ENCODE assay signal across 11 cellular contexts in the genomic region with DNA sequence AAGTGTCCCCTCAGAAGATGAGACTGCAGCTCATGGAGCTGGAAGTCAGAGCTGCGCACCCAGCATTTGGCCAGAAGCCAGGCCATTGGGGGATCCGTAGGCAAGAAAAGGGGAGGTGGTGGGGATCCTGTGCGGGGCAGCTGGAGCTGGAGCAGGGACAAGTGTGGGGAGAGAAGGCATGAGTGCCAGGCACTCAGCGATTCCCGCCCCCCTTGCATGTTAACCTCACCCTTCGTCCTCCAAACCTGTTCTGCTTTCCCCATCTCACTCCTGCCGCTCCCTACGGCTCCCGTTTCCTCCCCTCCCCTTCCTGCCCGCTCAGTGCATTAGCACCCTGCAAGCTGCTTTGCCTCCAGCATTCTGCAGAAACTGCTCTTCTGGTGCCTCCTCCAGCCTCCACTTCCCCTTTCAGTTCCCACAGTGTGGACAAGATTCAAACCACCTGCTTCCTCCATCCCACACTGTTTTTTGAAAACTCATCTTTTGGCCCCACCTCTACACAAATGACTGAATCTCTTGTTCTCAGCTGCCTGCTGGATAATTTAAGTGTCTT. TPM values are rescaled to one million over a fixed set of nuclear protein-coding genes. Genes with fewer than 3 reads are reported as not detected.
DNase-seq lines count a peak whose midpoint lies in the region; ATAC-seq and TF ChIP-seq lines count a peak whose summit lies in the region.
"Had no signal": no experiment of that assay in that cellular context is flagged by ENCODE, and none has a peak within 500 bp of the region (broad histone marks: within the 10 kb centered on the region; RNA-seq: fewer than 3 reads in every experiment).

No MANE protein-coding gene starts in this region.

- peaks cover 24% of the 10 kb centered on the region for H3K4me1 Mint-ChIP-seq in activated T-cell treated with anti-CD3 and anti-CD28 coated beads, Interleukin-2, amount 50 U/mL, for 72 hours (ENCODE audit: low read depth)
- H3K4me1 Mint-ChIP-seq in activated T-cell treated with anti-CD3 and anti-CD28 coated beads, Interleukin-2, amount 50 U/mL, for 24 hours (ENCODE audit: low read depth) = peaks cover 18% of the 10 kb centered on the region
- H3K4me1 Mint-ChIP-seq in stimulated activated memory B cell treated with anti-CD40 and anti-IgM and Interleukin-4, amounts not matched to agents 10 μg/mL and 1 μg/mL and 100 μg/mL, for 72 hours = peaks cover 56% of the 10 kb centered on the region
- peaks cover 0 to 22% of the 10 kb centered on the region in 2 donors for H3K4me1 Mint-ChIP-seq in natural killer cell

- no peak for DNase-seq in activated T-cell treated with anti-CD3 and anti-CD28 coated beads, Interleukin-2, amount 50 U/mL, for 72 hours
- no peak for DNase-seq in activated T-cell treated with anti-CD3 and anti-CD28 coated beads, Interleukin-2, amount 50 U/mL, for 24 hours
- peak; percentile 12 for DNase-seq in SKM-1 (lab: John Stamatoyannopoulos, UW; ENCODE audit: unreplicated experiment)
- no peak for DNase-seq in GM03348 (ENCODE audit: low spot score)
- no peak for DNase-seq in natural killer cell
- DNase-seq in activated gamma-delta T cell (lab: John Stamatoyannopoulos, UW) = no peak
- DNase-seq: cortex of kidney, kidney, thyroid gland had no signal

- intact Hi-C loops in natural killer cell (cut with micrococcal nuclease) = no loop called here

- TF ChIP-seq CTCF in natural killer cell (IDR thresholded peaks at IDR 0.05) = no peak

- H3K9me3 Mint-ChIP-seq in activated T-cell treated with anti-CD3 and anti-CD28 coated beads, Interleukin-2, amount 50 U/mL, for 72 hours = peaks cover 0 to 3% of the 10 kb centered on the region in 2 donors
- H3K9me3 Mint-ChIP-seq in activated T-cell treated with anti-CD3 and anti-CD28 coated beads, Interleukin-2, amount 50 U/mL, for 24 hours = no peaks in the 10 kb centered on the region
- H3K9me3 Mint-ChIP-seq in stimulated activated memory B cell treated with anti-CD40 and anti-IgM and Interleukin-4, amounts not matched to agents 10 μg/mL and 1 μg/mL and 100 μg/mL, for 72 hours = peaks cover 5% of the 10 kb centered on the region
- no peaks in the 10 kb centered on the region for H3K9me3 Mint-ChIP-seq in natural killer cell

- peak; percentile 29 to 37 for ATAC-seq in activated T-cell treated with anti-CD3 and anti-CD28 coated beads, Interleukin-2, amount 50 U/mL, for 72 hours (replicated peaks in 1 of 2)
- ATAC-seq in HG02885 (IDR thresholded peaks at IDR 0.05; ENCODE audit: poor library complexity, unreplicated experiment) = peak; percentile 74
- ATAC-seq in stimulated activated memory B cell treated with anti-CD40 and anti-IgM and Interleukin-4, amounts not matched to agents 10 μg/mL and 1 μg/mL and 100 μg/mL, for 72 hours = peak; percentile 94
- no peak for ATAC-seq in natural killer cell

- H3K36me3 Mint-ChIP-seq in activated T-cell treated with anti-CD3 and anti-CD28 coated beads, Interleukin-2, amount 50 U/mL, for 72 hours (ENCODE audit: insufficient read depth in 2 of 2) = no peaks in the 10 kb centered on the region
- H3K36me3 Mint-ChIP-seq in activated T-cell treated with anti-CD3 and anti-CD28 coated beads, Interleukin-2, amount 50 U/mL, for 24 hours (ENCODE audit: low read depth) = no peaks in the 10 kb centered on the region
- H3K36me3 Mint-ChIP-seq in stimulated activated memory B cell treated with anti-CD40 and anti-IgM and Interleukin-4, amounts not matched to agents 10 μg/mL and 1 μg/mL and 100 μg/mL, for 72 hours = no peaks in the 10 kb centered on the region
- H3K36me3 Mint-ChIP-seq in natural killer cell = no peaks in the 10 kb centered on the region

- H3K4me3 Mint-ChIP-seq in activated T-cell treated with anti-CD3 and anti-CD28 coated beads, Interleukin-2, amount 50 U/mL, for 72 hours = peak overlapping the region; percentile 8 to 53
- H3K4me3 Mint-ChIP-seq in activated T-cell treated with anti-CD3 and anti-CD28 coated beads, Interleukin-2, amount 50 U/mL, for 24 hours = no peak overlapping the region
- H3K4me3 Mint-ChIP-seq in stimulated activated memory B cell treated with anti-CD40 and anti-IgM and Interleukin-4, amounts not matched to agents 10 μg/mL and 1 μg/mL and 100 μg/mL, for 72 hours = peak overlapping the region; percentile 71
- H3K4me3 Mint-ChIP-seq in natural killer cell = no peak overlapping the region

- peaks cover 65% of the 10 kb centered on the region for H3K27me3 Mint-ChIP-seq in activated T-cell treated with anti-CD3 and anti-CD28 coated beads, Interleukin-2, amount 50 U/mL, for 72 hours (ENCODE audit: low read depth)
- peaks cover 66% of the 10 kb centered on the region for H3K27me3 Mint-ChIP-seq in activated T-cell treated with anti-CD3 and anti-CD28 coated beads, Interleukin-2, amount 50 U/mL, for 24 hours
- peaks cover 31% of the 10 kb centered on the region for H3K27me3 Mint-ChIP-seq in stimulated activated memory B cell treated with anti-CD40 and anti-IgM and Interleukin-4, amounts not matched to agents 10 μg/mL and 1 μg/mL and 100 μg/mL, for 72 hours
- H3K27me3 Mint-ChIP-seq in natural killer cell (ENCODE audit: low read depth in 2 of 2) = peaks cover 51 to 60% of the 10 kb centered on the region in 2 donors

- H3K27ac Mint-ChIP-seq in activated T-cell treated with anti-CD3 and anti-CD28 coated beads, Interleukin-2, amount 50 U/mL, for 72 hours = no peak overlapping the region
- no peak overlapping the region for H3K27ac Mint-ChIP-seq in activated T-cell treated with anti-CD3 and anti-CD28 coated beads, Interleukin-2, amount 50 U/mL, for 24 hours
- H3K27ac Mint-ChIP-seq in stimulated activated memory B cell treated with anti-CD40 and anti-IgM and Interleukin-4, amounts not matched to agents 10 μg/mL and 1 μg/mL and 100 μg/mL, for 72 hours = peak overlapping the region; percentile 6
- no peak overlapping the region for H3K27ac Mint-ChIP-seq in natural killer cell

RNA-seq across cellular contexts. Expression of a gene that starts 5.6 kb away (rescaled TPM):
- under 1 TPM in 1 of 2 donors, not detected in 1; 0.26 TPM for total RNA-seq in activated T-cell treated with anti-CD3 and anti-CD28 coated beads, Interleukin-2, amount 50 U/mL, for 72 hours
- total RNA-seq in natural killer cell = not detected
- total RNA-seq: kidney, thyroid gland had no signal

RNA-seq across cellular contexts. Expression of a gene that starts 51.6 kb away (rescaled TPM):
- not detected for total RNA-seq in activated T-cell treated with anti-CD3 and anti-CD28 coated beads, Interleukin-2, amount 50 U/mL, for 72 hours
- total RNA-seq in natural killer cell = not detected

Comparison
In these comparisons a context has a peak if more than half of its experiments do, and no peak if none do; other contexts are left out.
1. H3K4me3 Mint-ChIP-seq: peak in activated T-cell treated with anti-CD3 and anti-CD28 coated beads, Interleukin-2, amount 50 U/mL, for 72 hours (2 of 2) and stimulated activated memory B cell treated with anti-CD40 and anti-IgM and Interleukin-4, amounts not matched to agents 10 μg/mL and 1 μg/mL and 100 μg/mL, for 72 hours (single experiment); none in activated T-cell treated with anti-CD3 and anti-CD28 coated beads, Interleukin-2, amount 50 U/mL, for 24 hours (single experiment) and natural killer cell (single experiment).
2. ATAC-seq: peak in activated T-cell treated with anti-CD3 and anti-CD28 coated beads, Interleukin-2, amount 50 U/mL, for 72 hours (2 of 2), HG02885 (single experiment) and stimulated activated memory B cell treated with anti-CD40 and anti-IgM and Interleukin-4, amounts not matched to agents 10 μg/mL and 1 μg/mL and 100 μg/mL, for 72 hours (single experiment); none in natural killer cell (0 of 3).